ENCODE assay signal across 39 cellular contexts in genomic region chr10:104216631-104217030, GRCh38. TPM values are rescaled to one million over a fixed set of nuclear protein-coding genes. Genes with fewer than 3 reads are reported as not detected.
"Had no signal": no experiment of that assay in that cellular context is flagged by ENCODE, and none has a peak within 500 bp of the region (broad histone marks: within the 10 kb centered on the region; RNA-seq: fewer than 3 reads in every experiment).

No MANE protein-coding gene starts in this region.

- DNase-seq: activated B cell treated with CpG ODN at 0.5 μM for 24 hours; activated CD4-positive, alpha-beta memory T cell treated with anti-CD3 and anti-CD28 coated beads for 36 hours; activated CD4-positive, alpha-beta T cell treated with anti-CD3 and anti-CD28 coated beads for 4 hours; activated CD4-positive, alpha-beta T cell treated with anti-CD3 and anti-CD28 coated beads, Interleukin-2, amount 10 ng/mL, durations not matched to agents 7 days and 5 days; activated CD4-positive, alpha-beta T cell treated with anti-CD3 and anti-CD28 coated beads, Interleukin-2, amount 50 U/mL, for 4 hours; activated CD4-positive, CD25-positive, alpha-beta regulatory T cell treated with anti-CD3 and anti-CD28 coated beads, Interleukin-2, amount 50 U/mL, for 72 hours; activated CD8-positive, alpha-beta memory T cell treated with anti-CD3 and anti-CD28 coated beads, Interleukin-2, amount 50 U/mL, for 4 hours; activated CD8-positive, alpha-beta T cell treated with anti-CD3 and anti-CD28 coated beads for 36 hours; activated effector memory CD4-positive, alpha-beta T cell treated with anti-CD3 and anti-CD28 coated beads, Interleukin-2, amount 50 U/mL, for 16 hours; activated gamma-delta T cell treated with Interleukin-2 at 50 U/mL for 16 hours; activated naive CD4-positive, alpha-beta T cell; activated naive CD4-positive, alpha-beta T cell treated with anti-CD3 and anti-CD28 coated beads for 36 hours; activated naive CD4-positive, alpha-beta T cell treated with anti-CD3 and anti-CD28 coated beads, Interleukin-2, amount 50 U/mL, for 16 hours; activated naive CD8-positive, alpha-beta T cell treated with anti-CD3 and anti-CD28 coated beads for 36 hours; activated T-cell treated with anti-CD3 and anti-CD28 coated beads for 4 hours; activated T-cell treated with anti-CD3 and anti-CD28 coated beads, Interleukin-2, amount 50 U/mL, for 1 hour; activated T-cell treated with anti-CD3 and anti-CD28 coated beads, Interleukin-2, amount 50 U/mL, for 4 hours; activated T-cell treated with anti-CD3 and anti-CD28 coated beads, Interleukin-2, amount 50 U/mL, for 72 hours; adrenal gland; amniotic stem cell; aorta; body of pancreas; brain microvascular endothelial cell; caudate nucleus; cerebellar nuclear complex; T-helper 1 cell; T-helper 2 cell; T-helper 9 cell had no signal

- H3K9me3 Mint-ChIP-seq: activated B cell treated with CpG ODN at 0.5 μM for 24 hours; activated CD4-positive, alpha-beta memory T cell treated with anti-CD3 and anti-CD28 coated beads for 36 hours; activated CD4-positive, alpha-beta T cell treated with anti-CD3 and anti-CD28 coated beads, Interleukin-2, amount 10 ng/mL, durations not matched to agents 7 days and 5 days; activated CD8-positive, alpha-beta T cell treated with anti-CD3 and anti-CD28 coated beads for 36 hours; activated naive CD4-positive, alpha-beta T cell treated with anti-CD3 and anti-CD28 coated beads for 36 hours; activated naive CD4-positive, alpha-beta T cell treated with anti-CD3 and anti-CD28 coated beads, Interleukin-2, amount 50 U/mL, for 72 hours; activated naive CD8-positive, alpha-beta T cell treated with anti-CD3 and anti-CD28 coated beads for 36 hours; activated T-cell treated with anti-CD3 and anti-CD28 coated beads, Interleukin-2, amount 50 U/mL, for 4 hours; activated T-cell treated with anti-CD3 and anti-CD28 coated beads, Interleukin-2, amount 50 U/mL, for 72 hours; activated T-helper 1 cell treated with anti-CD3 and anti-CD28 coated beads, Interleukin-12 subunit alpha, Interleukin-12 subunit beta, Interleukin-2, Interleukin-4 antibody, amounts not matched to agents 30 ng/mL and 10 ng/mL and 1 ng/mL, durations not matched to agents 14 hours and 24 hours and 36 hours; activated T-helper 17 cell treated with anti-CD3 and anti-CD28 coated beads, Interleukin-2, amount 50 U/mL, for 72 hours; central memory CD8-positive, alpha-beta T cell; T-helper 1 cell treated with Interleukin-12 subunit alpha and Interleukin-12 subunit beta and Interleukin-4 antibody, amounts not matched to agents 30 μg/mL and 1 μg/mL, for 36 hours; T-helper 2 cell treated with Interferon-gamma antibody and Interleukin-4, amounts not matched to agents 5 μg/mL and 100 μg/mL, for 36 hours had no signal

- H3K4me3 ChIP-seq: adrenal gland, body of pancreas, breast epithelium, cardiac muscle cell had no signal

- H3K4me1 Mint-ChIP-seq: activated B cell treated with CpG ODN at 0.5 μM for 24 hours; activated naive CD8-positive, alpha-beta T cell treated with anti-CD3 and anti-CD28 coated beads for 36 hours; activated T-helper 17 cell treated with anti-CD3 and anti-CD28 coated beads, Interleukin-2, amount 50 U/mL, for 72 hours; central memory CD8-positive, alpha-beta T cell had no signal

- FAIRE-seq: astrocyte, TTC549 had no signal

- H3K36me3 Mint-ChIP-seq: activated CD4-positive, alpha-beta memory T cell treated with anti-CD3 and anti-CD28 coated beads for 36 hours; activated naive CD4-positive, alpha-beta T cell treated with anti-CD3 and anti-CD28 coated beads, Interleukin-2, amount 50 U/mL, for 72 hours; activated naive CD8-positive, alpha-beta T cell treated with anti-CD3 and anti-CD28 coated beads for 36 hours had no signal

- H3K27ac Mint-ChIP-seq: activated B cell treated with CpG ODN at 0.5 μM for 24 hours; activated CD4-positive, alpha-beta memory T cell treated with anti-CD3 and anti-CD28 coated beads for 36 hours; activated CD4-positive, alpha-beta T cell treated with anti-CD3 and anti-CD28 coated beads, Interleukin-2, amount 10 ng/mL, durations not matched to agents 7 days and 5 days; activated CD8-positive, alpha-beta T cell treated with anti-CD3 and anti-CD28 coated beads for 36 hours; activated naive CD4-positive, alpha-beta T cell treated with anti-CD3 and anti-CD28 coated beads for 36 hours; activated naive CD4-positive, alpha-beta T cell treated with anti-CD3 and anti-CD28 coated beads, Interleukin-2, amount 50 U/mL, for 72 hours; activated naive CD8-positive, alpha-beta T cell treated with anti-CD3 and anti-CD28 coated beads for 36 hours; activated T-cell treated with anti-CD3 and anti-CD28 coated beads, Interleukin-2, amount 50 U/mL, for 72 hours; activated T-helper 1 cell treated with anti-CD3 and anti-CD28 coated beads, Interleukin-12 subunit alpha, Interleukin-12 subunit beta, Interleukin-2, Interleukin-4 antibody, amounts not matched to agents 30 ng/mL and 10 ng/mL and 1 ng/mL, durations not matched to agents 14 hours and 24 hours and 36 hours; activated T-helper 17 cell treated with anti-CD3 and anti-CD28 coated beads, Interleukin-2, amount 50 U/mL, for 72 hours; T-helper 1 cell treated with Interleukin-12 subunit alpha and Interleukin-12 subunit beta and Interleukin-4 antibody, amounts not matched to agents 30 μg/mL and 1 μg/mL, for 36 hours; T-helper 2 cell treated with Interferon-gamma antibody and Interleukin-4, amounts not matched to agents 5 μg/mL and 100 μg/mL, for 36 hours had no signal

- H3K27me3 ChIP-seq: adrenal gland, body of pancreas, breast epithelium, cardiac muscle cell had no signal

- ATAC-seq: activated CD8-positive, alpha-beta T cell treated with anti-CD3 and anti-CD28 coated beads for 36 hours; activated naive CD4-positive, alpha-beta T cell treated with anti-CD3 and anti-CD28 coated beads, Interleukin-2, amount 50 U/mL, for 72 hours; activated T-cell treated with anti-CD3 and anti-CD28 coated beads, Interleukin-2, amount 50 U/mL, for 4 hours; activated T-cell treated with anti-CD3 and anti-CD28 coated beads, Interleukin-2, amount 50 U/mL, for 72 hours; activated T-helper 17 cell treated with anti-CD3 and anti-CD28 coated beads, Interleukin-2, amount 50 U/mL, for 72 hours; body of pancreas had no signal

- H3K36me3 ChIP-seq: adrenal gland, brain microvascular endothelial cell, breast epithelium, cardiac muscle cell had no signal

- H3K4me3 Mint-ChIP-seq: activated B cell treated with CpG ODN at 0.5 μM for 24 hours; activated CD4-positive, alpha-beta memory T cell treated with anti-CD3 and anti-CD28 coated beads for 36 hours; activated CD4-positive, alpha-beta T cell treated with anti-CD3 and anti-CD28 coated beads, Interleukin-2, amount 10 ng/mL, durations not matched to agents 7 days and 5 days; activated CD8-positive, alpha-beta T cell treated with anti-CD3 and anti-CD28 coated beads for 36 hours; activated naive CD4-positive, alpha-beta T cell treated with anti-CD3 and anti-CD28 coated beads for 36 hours; activated naive CD8-positive, alpha-beta T cell treated with anti-CD3 and anti-CD28 coated beads for 36 hours; activated T-cell treated with anti-CD3 and anti-CD28 coated beads, Interleukin-2, amount 50 U/mL, for 4 hours; activated T-cell treated with anti-CD3 and anti-CD28 coated beads, Interleukin-2, amount 50 U/mL, for 72 hours; activated T-helper 1 cell treated with anti-CD3 and anti-CD28 coated beads, Interleukin-12 subunit alpha, Interleukin-12 subunit beta, Interleukin-2, Interleukin-4 antibody, amounts not matched to agents 30 ng/mL and 10 ng/mL and 1 ng/mL, durations not matched to agents 14 hours and 24 hours and 36 hours; activated T-helper 17 cell treated with anti-CD3 and anti-CD28 coated beads, Interleukin-2, amount 50 U/mL, for 72 hours; central memory CD8-positive, alpha-beta T cell; T-helper 1 cell treated with Interleukin-12 subunit alpha and Interleukin-12 subunit beta and Interleukin-4 antibody, amounts not matched to agents 30 μg/mL and 1 μg/mL, for 36 hours; T-helper 2 cell treated with Interferon-gamma antibody and Interleukin-4, amounts not matched to agents 5 μg/mL and 100 μg/mL, for 36 hours had no signal

RNA-seq across cellular contexts. Expression of gene CFAP43, which starts 15.5 kb away (rescaled TPM):
- total RNA-seq: activated B cell treated with CpG ODN at 0.5 μM for 24 hours; activated CD4-positive, alpha-beta T cell treated with anti-CD3 and anti-CD28 coated beads, Interleukin-2, amount 10 ng/mL, durations not matched to agents 7 days and 5 days; activated CD8-positive, alpha-beta memory T cell treated with anti-CD3 and anti-CD28 coated beads for 36 hours; activated naive CD4-positive, alpha-beta T cell treated with anti-CD3 and anti-CD28 coated beads for 36 hours; activated naive CD8-positive, alpha-beta T cell treated with anti-CD3 and anti-CD28 coated beads for 36 hours; activated T-helper 1 cell treated with anti-CD3 and anti-CD28 coated beads, Interleukin-12 subunit alpha, Interleukin-12 subunit beta, Interleukin-2, Interleukin-4 antibody, amounts not matched to agents 30 ng/mL and 10 ng/mL and 1 ng/mL, durations not matched to agents 14 hours and 24 hours and 36 hours had no signal
